ENCODE assay signal across 10 cellular contexts in the genomic region with DNA sequence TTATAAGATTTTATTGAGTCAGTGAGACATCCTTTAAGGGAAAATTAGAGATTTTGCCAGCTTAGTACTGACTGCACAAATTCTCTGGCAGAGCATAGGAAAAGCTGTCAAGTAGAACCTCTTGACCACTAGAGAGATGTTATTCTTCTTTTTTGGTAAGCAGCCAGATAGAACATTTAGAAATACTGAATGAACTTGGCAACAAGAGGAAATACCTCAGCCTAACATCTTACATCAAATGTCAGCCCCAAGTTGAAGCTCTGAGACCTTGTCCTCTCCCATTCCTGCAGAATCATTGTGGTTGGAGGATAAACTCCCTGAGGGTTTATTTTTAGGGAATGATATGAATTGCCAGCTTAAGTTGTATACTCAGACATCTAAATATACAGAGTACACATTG. TPM values are rescaled to one million over a fixed set of nuclear protein-coding genes. Genes with fewer than 3 reads are reported as not detected.
DNase-seq lines count a peak whose midpoint lies in the region; ATAC-seq and TF ChIP-seq lines count a peak whose summit lies in the region.
"Had no signal": no experiment of that assay in that cellular context is flagged by ENCODE, and none has a peak within 500 bp of the region (broad histone marks: within the 10 kb centered on the region; RNA-seq: fewer than 3 reads in every experiment).

No MANE protein-coding gene starts in this region.

- no peak overlapping the region for H3K4me3 Mint-ChIP-seq in stimulated activated memory B cell treated with anti-CD40 and anti-IgM and Interleukin-4, amounts not matched to agents 10 μg/mL and 1 μg/mL and 100 μg/mL, for 72 hours
- H3K4me3 Mint-ChIP-seq: nephron progenitor cell had no signal

- H3K27me3 Mint-ChIP-seq in stimulated activated memory B cell treated with anti-CD40 and anti-IgM and Interleukin-4, amounts not matched to agents 10 μg/mL and 1 μg/mL and 100 μg/mL, for 72 hours = no peaks in the 10 kb centered on the region

- H3K27ac ChIP-seq in AG04450 (ENCODE audit: low read depth, low read length) = no peak overlapping the region

- no peaks in the 10 kb centered on the region for H3K27me3 ChIP-seq in AG04450 (ENCODE audit: control insufficient read depth, insufficient read depth, low read length)

- H3K9me3 ChIP-seq in AG04450 (ENCODE audit: control insufficient read depth, insufficient read depth, low read length) = no peaks in the 10 kb centered on the region
- H3K9me3 ChIP-seq: Caco-2 had no signal

- POLR2A ChIA-PET in AG04450 (lab: Yijun Ruan, JAX) = interaction anchor here (0.6 to 1.2 kb wide), 4 partner anchors 9 to 73 kb away, joined by 3 to 10 read pairs (median 4); a partner anchor contains a TSS

- H3K36me3 Mint-ChIP-seq in stimulated activated memory B cell treated with anti-CD40 and anti-IgM and Interleukin-4, amounts not matched to agents 10 μg/mL and 1 μg/mL and 100 μg/mL, for 72 hours = peaks cover 23% of the 10 kb centered on the region

- H3K27ac Mint-ChIP-seq in stimulated activated memory B cell treated with anti-CD40 and anti-IgM and Interleukin-4, amounts not matched to agents 10 μg/mL and 1 μg/mL and 100 μg/mL, for 72 hours = no peak overlapping the region

- CTCF ChIA-PET in AG04450 (lab: Charles Lee) = no interaction called here

- ATAC-seq in esophagus mucosa = peak; percentile 17
- ATAC-seq in GM19395 (IDR thresholded peaks at IDR 0.05; ENCODE audit: unreplicated experiment) = no peak
- ATAC-seq in stimulated activated memory B cell treated with anti-CD40 and anti-IgM and Interleukin-4, amounts not matched to agents 10 μg/mL and 1 μg/mL and 100 μg/mL, for 72 hours = no peak

- no peaks in the 10 kb centered on the region for H3K9me3 Mint-ChIP-seq in stimulated activated memory B cell treated with anti-CD40 and anti-IgM and Interleukin-4, amounts not matched to agents 10 μg/mL and 1 μg/mL and 100 μg/mL, for 72 hours
- H3K9me3 Mint-ChIP-seq: nephron progenitor cell had no signal

- DNase-seq in AG04450 (ENCODE audit: low read depth, low spot score) = peak; percentile 88
- DNase-seq in NCI-H2196 treated with DMSO at 0.1 percent for 48 hours (lab: John Stamatoyannopoulos, UW; ENCODE audit: unreplicated experiment) = peak; percentile 18
- peak; percentile 88 for DNase-seq in myocyte (ENCODE audit: low read depth)
- no peak for DNase-seq in LoVo (ENCODE audit: low spot score)
- no peak for DNase-seq in NOMO-1 treated with DMSO at 0.1 percent for 48 hours (lab: John Stamatoyannopoulos, UW; ENCODE audit: unreplicated experiment)
- DNase-seq: Caco-2, nephron progenitor cell had no signal

- no peak for TF ChIP-seq CTCF in AG04450 (IDR thresholded peaks at IDR 0.05; ENCODE audit: low read depth, low read length)

- H3K4me1 Mint-ChIP-seq in stimulated activated memory B cell treated with anti-CD40 and anti-IgM and Interleukin-4, amounts not matched to agents 10 μg/mL and 1 μg/mL and 100 μg/mL, for 72 hours = no peaks in the 10 kb centered on the region

- no peak overlapping the region for H3K4me3 ChIP-seq in AG04450 (ENCODE audit: low read depth, low read length)

RNA-seq across cellular contexts. Expression of a gene that starts 53.4 kb away (rescaled TPM):
- polyA plus RNA-seq in AG04450 (2011; rRNA removed) = 4.5 and 5.5 TPM in 2 replicates
- polyA minus RNA-seq in AG04450 (2011; rRNA and poly(A)+ RNA removed) = 6.7 and 9.8 TPM in 2 replicates
- total RNA-seq in esophagus mucosa (6.9 TPM), myocyte (9.6 and 14.4 TPM in 2 replicates)
- polyA plus RNA-seq in myocyte (2012) = 5.1 TPM

RNA-seq across cellular contexts. Expression of a gene that starts 55.5 kb away (rescaled TPM):
- 28.6 and 39.9 TPM in 2 replicates for polyA plus RNA-seq in AG04450 (2011; rRNA removed)
- 5.8 and 14.1 TPM in 2 replicates for polyA minus RNA-seq in AG04450 (2011; rRNA and poly(A)+ RNA removed)
- total RNA-seq in esophagus mucosa (0.52 TPM), myocyte (100 and 144 TPM in 2 replicates)
- polyA plus RNA-seq in myocyte (2012) = 76.9 TPM

Comparison
In these comparisons a context has a peak if more than half of its experiments do, and no peak if none do; other contexts are left out.
1. DNase-seq: peak in AG04450 (single experiment), NCI-H2196 treated with DMSO at 0.1 percent for 48 hours (single experiment) and myocyte (single experiment); none in LoVo (single experiment) and NOMO-1 treated with DMSO at 0.1 percent for 48 hours (single experiment).
2. RNA of a gene that starts 55.5 kb away (total RNA-seq): 100 to 144 TPM in myocyte; 0.52 TPM in esophagus mucosa (single experiment); every median in the first group is over 10 times any median in the second.